ENCODE assay signal across 21 cellular contexts in the genomic region with DNA sequence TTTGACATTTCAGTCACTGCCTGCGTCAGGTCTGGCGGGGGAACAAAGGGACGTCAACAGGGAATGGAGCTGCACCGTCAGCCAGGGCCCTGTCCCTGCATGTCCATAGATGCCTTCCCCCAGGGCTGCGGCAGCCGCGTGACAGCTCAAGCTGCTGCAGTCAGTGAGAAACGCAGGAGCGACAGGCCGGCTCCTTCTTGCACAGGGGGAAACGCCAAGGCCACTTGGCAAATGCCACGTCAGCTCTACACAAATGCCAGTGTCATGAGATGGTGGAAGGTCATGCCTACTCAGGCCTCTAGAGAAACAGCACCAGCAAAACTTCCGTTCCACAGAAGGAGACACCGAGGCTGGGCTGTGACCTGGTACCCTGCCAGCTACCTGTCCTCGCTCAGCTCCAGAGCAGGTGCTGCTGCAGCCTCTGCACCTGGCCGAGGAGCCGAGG. TPM values are rescaled to one million over a fixed set of nuclear protein-coding genes. Genes with fewer than 3 reads are reported as not detected.
DNase-seq lines count a peak whose midpoint lies in the region; ATAC-seq, FAIRE-seq and TF ChIP-seq lines count a peak whose summit lies in the region.
"Had no signal": no experiment of that assay in that cellular context is flagged by ENCODE, and none has a peak within 500 bp of the region (broad histone marks: within the 10 kb centered on the region; RNA-seq: fewer than 3 reads in every experiment).

No MANE protein-coding gene starts in this region.

- H3K4me2 ChIP-seq in K562 (ENCODE audit: insufficient read depth, low read length) = no peak overlapping the region
- H3K4me2 ChIP-seq: BLaER1 had no signal

- no peak overlapping the region for H2AFZ ChIP-seq in K562 (ENCODE audit: low read depth, low read length)

- WGBS in K562 (ENCODE audit: insufficient coverage, low coverage, missing lambda C conversion rate) = 3% methylated on average over 17 of the region's 17 CpGs
- WGBS in lower leg skin, 2 donors = 51 to 66% methylated on average over 14 to 17 of the region's 17 CpGs

- FAIRE-seq in K562 (lab: Jason Lieb, UNC) = no peak
- FAIRE-seq: A204.1, GM12892 had no signal

- H3K4me3 ChIP-seq in right atrium auricular region (no peak overlapping the region), K562 (no peak overlapping the region), lower leg skin (ENCODE audit: low read depth, poor library complexity, severe bottlenecking) (no peak overlapping the region)
- H3K4me3 ChIP-seq: BLaER1, skin epidermis had no signal

- H3K36me3 ChIP-seq in right atrium auricular region = no peaks in the 10 kb centered on the region
- no peaks in the 10 kb centered on the region for H3K36me3 ChIP-seq in K562 (ENCODE audit: control insufficient read depth, insufficient read depth, low read length)
- H3K36me3 ChIP-seq: BLaER1 had no signal

- ATAC-seq in Right ventricle myocardium inferior = peak; percentile 17
- no peak for ATAC-seq in K562
- no peak for ATAC-seq in GM21367 (IDR thresholded peaks at IDR 0.05; ENCODE audit: unreplicated experiment)
- ATAC-seq: activated CD4-positive, CD25-positive, alpha-beta regulatory T cell treated with anti-CD3 and anti-CD28 coated beads, Interleukin-2, amount 50 U/mL, for 24 hours had no signal

- TF ChIP-seq EP300 in K562 (IDR thresholded peaks at IDR 0.05; ENCODE audit: low read length) = no peak

- no peak for TF ChIP-seq RAD21 in K562 (CRISPR knock-in tag; conservative IDR thresholded peaks at IDR 0.05 in 1 of 2, IDR thresholded peaks at IDR 0.05 in 1 of 2)

- in situ Hi-C loops in K562 (cut with MboI) = no loop called here

- POLR2A ChIA-PET in K562 (lab: Yijun Ruan, JAX) = interaction anchor here (0.5 to 1.0 kb wide), 4 partner anchors 38 to 1850 kb away, joined by 3 read pairs; a partner anchor contains a TSS

- no peaks in the 10 kb centered on the region; the same call in 1 of the 2 replicates for H4K20me1 ChIP-seq in K562 (replicated peaks; ENCODE audit: control insufficient read depth, insufficient read depth, low read length)

- no peaks in the 10 kb centered on the region for H3K9me1 ChIP-seq in K562 (ENCODE audit: control insufficient read depth, insufficient read depth, low read length)

- TF ChIP-seq POLR2A in K562 (conservative IDR thresholded peaks at IDR 0.05) (no peak), lower leg skin (IDR thresholded peaks at IDR 0.05) (no peak)

- no peak for DNase-seq in Right ventricle myocardium inferior (ENCODE audit: missing footprints)
- no peak for DNase-seq in right atrium auricular region (ENCODE audit: low spot score)
- no peak for DNase-seq in K562 (ENCODE audit: extremely low read depth in 1 of 4, low spot score in 3 of 4)
- DNase-seq in lower leg skin (ENCODE audit: low spot score in 2 of 2) = peak; percentile 41 to 84
- DNase-seq in T-helper 9 cell = no peak
- no peak for DNase-seq in glomerular visceral epithelial cell (ENCODE audit: extremely low spot score)
- DNase-seq in stimulated activated CD4-positive, alpha-beta T cell treated with anti-CD3 and anti-CD28 coated beads, Interleukin-2, amount 100 ng/mL, for 48 hours = no peak
- DNase-seq: activated gamma-delta T cell; amygdala; cerebellar nuclear complex; effector CD4-positive, alpha-beta T cell; natural killer cell; NCI-H1436; NCI-H446; stimulated activated CD8-positive, alpha-beta memory T cell treated with anti-CD3 and anti-CD28 coated beads, Interleukin-4, amount 100 ng/mL, for 48 hours had no signal

- no peak overlapping the region for H3K9ac ChIP-seq in K562 (ENCODE audit: insufficient read depth in 1 of 2, low read depth in 2 of 2, low read length in 2 of 2)
- H3K9ac ChIP-seq: BLaER1 had no signal

- CTCF ChIA-PET in K562 (lab: Yijun Ruan, JAX; ENCODE audit: low intra/inter-chr PET ratio) = no interaction called here

- H3K9me3 ChIP-seq in right atrium auricular region (no peaks in the 10 kb centered on the region), K562 (replicated peaks; ENCODE audit: control insufficient read depth, insufficient read depth, low read depth, low read length) (no peaks in the 10 kb centered on the region)
- H3K9me3 ChIP-seq: BLaER1 had no signal

- TF ChIP-seq CTCF in right atrium auricular region (IDR thresholded peaks at IDR 0.05) (no peak), K562 (IDR thresholded peaks at IDR 0.05 in 2 of 3, conservative IDR thresholded peaks at IDR 0.05 in 1 of 3; ENCODE audit: insufficient read depth in 2 of 3, low read depth in 1 of 3, low read length in 3 of 3) (no peak), lower leg skin (IDR thresholded peaks at IDR 0.05) (no peak)

- H3K4me1 ChIP-seq in right atrium auricular region (no peaks in the 10 kb centered on the region), K562 (replicated peaks in 1 of 2; ENCODE audit: control insufficient read depth in 2 of 2, insufficient read depth in 2 of 2, low read length in 2 of 2) (peaks cover 0 to 11% of the 10 kb centered on the region in 2 experiments; a peak in 1 of 5 replicates)

- BruUV-seq in K562 (replicated peaks; lab: Mats Ljungman, UMichigan) = no TSS peak

- H3K79me2 ChIP-seq in K562 (ENCODE audit: control insufficient read depth, insufficient read depth, low read length) = no peaks in the 10 kb centered on the region

- no peak overlapping the region for H3K27ac ChIP-seq in right atrium auricular region
- no peak overlapping the region for H3K27ac ChIP-seq in K562 (ENCODE audit: extremely low read depth, low read depth, low read length)
- H3K27ac ChIP-seq: BLaER1 had no signal

- no peaks in the 10 kb centered on the region for H3K27me3 ChIP-seq in right atrium auricular region
- H3K27me3 ChIP-seq in K562 (ENCODE audit: control insufficient read depth in 2 of 2, insufficient read depth in 2 of 2, low read length in 2 of 2) = peaks cover 40 to 92% of the 10 kb centered on the region in 2 experiments; a peak in 4 of 5 replicates

- intact Hi-C loops in Right ventricle myocardium inferior (cut with DNase I) (no loop called here), K562 (cut with micrococcal nuclease) (no loop called here), lower leg skin (cut with DNase I; ENCODE audit: low total_unique reads) (loop anchor here (10.0 kb wide), 1 partner anchor 340 kb away; no protein-coding TSS in a partner anchor)

TF ChIP-seq in K562, 482 proteins besides CTCF, POLR2A, EP300 and RAD21 (continues in another document):
- TF ChIP-seq COPS2 (conservative IDR thresholded peaks at IDR 0.05) = no peak
- no peak for TF ChIP-seq RCOR1 (IDR thresholded peaks at IDR 0.05; ENCODE audit: borderline replicate concordance in 1 of 2, low read depth in 2 of 2, low read length in 2 of 2)
- TF ChIP-seq SNRNP70 (optimal IDR thresholded peaks at IDR 0.05; ENCODE audit: low read depth, low read length) = no peak
- no peak for TF ChIP-seq BRD9 (IDR thresholded peaks at IDR 0.05; ENCODE audit: low read depth, partially characterized antibody)
- 0 out of 2 replicates have a peak, but pooled peaks have one; percentile 13 for TF ChIP-seq ZNF316 (IDR thresholded peaks at IDR 0.05)
- no peak for TF ChIP-seq SMARCC2 (IDR thresholded peaks at IDR 0.05; ENCODE audit: low read depth)
- TF ChIP-seq FOXK2 (conservative IDR thresholded peaks at IDR 0.05 in 1 of 2, IDR thresholded peaks at IDR 0.05 in 1 of 2; ENCODE audit: low read depth in 2 of 2) = no peak

RNA-seq across cellular contexts. Expression of a gene that starts 37.7 kb away (rescaled TPM):
- total RNA-seq in Right ventricle myocardium inferior = 34.1 TPM
- total RNA-seq in right atrium auricular region = 10 to 100 TPM; 34.3 to 37.2 TPM
- total RNA-seq in K562 (2011; cell fraction: chromatin; rRNA removed; ENCODE audit: low replicate concordance) = 15.7 and 26.6 TPM in 2 replicates
- total RNA-seq in K562 (2011; cell fraction: nucleolus; rRNA removed) = 12.9 and 16.7 TPM in 2 replicates
- 22.2 and 24.0 TPM in 2 replicates for total RNA-seq in K562 (2011; cell fraction: nucleoplasm; rRNA removed)
- 38.2 and 43.2 TPM in 2 replicates for total RNA-seq in K562 (2014; rRNA removed)
- 59.3 and 80.6 TPM in 2 replicates for total RNA-seq in K562 (2014; rRNA removed; fragmentation: Illumina TruSeq; extraction: Trizol)
- total RNA-seq in K562 (2015; rRNA removed; fragmentation: Illumina TruSeq; extraction: Trizol) = 51.2 and 54.6 TPM in 2 replicates
- total RNA-seq in K562 (2021) = 27.5 and 35.6 TPM in 2 replicates
- polyA plus RNA-seq in K562 (2011; rRNA removed) = 33.7 and 36.5 TPM in 2 replicates
- polyA plus RNA-seq in K562 (2011; cell fraction: cytosol; rRNA removed) = 3.4 and 12.2 TPM in 2 replicates
- polyA plus RNA-seq in K562 (2011; cell fraction: nucleus; rRNA removed) = 5.5 and 9.8 TPM in 2 replicates
- polyA plus RNA-seq in K562 (2012) = 51.2 and 71.0 TPM in 2 replicates
- polyA plus RNA-seq in K562 (2014; fragmentation: Illumina TruSeq; extraction: Trizol) = 66.5 and 80.2 TPM in 2 replicates
- polyA plus RNA-seq in K562 (2014; fragmentation: Nextera tagmentation; extraction: Ambion mirVana) = 10 to 100 TPM; 20.9 to 21.9 TPM
- polyA plus RNA-seq in K562 (2014; rRNA removed) = 52.5 and 69.0 TPM in 2 replicates
- polyA minus RNA-seq in K562 (2011; rRNA and poly(A)+ RNA removed) = 13.7 and 20.1 TPM in 2 replicates
- 5.4 and 7.2 TPM in 2 replicates for polyA minus RNA-seq in K562 (2011; cell fraction: cytosol; rRNA and poly(A)+ RNA removed)
- polyA minus RNA-seq in K562 (2011; cell fraction: nucleus; rRNA and poly(A)+ RNA removed) = 6.5 and 14.8 TPM in 2 replicates
- total RNA-seq in lower leg skin = 10 to 100 TPM; 53.4 to 65.7 (median 61.9) TPM

RNA-seq across cellular contexts. Expression of a gene that starts 52.7 kb away (rescaled TPM):
- total RNA-seq in Right ventricle myocardium inferior (41.4 TPM), right atrium auricular region (10 to 100 TPM; 23.5 to 27.7 TPM), K562 (2014; rRNA removed) (130 and 138 TPM in 2 replicates), K562 (2014; rRNA removed; fragmentation: Illumina TruSeq; extraction: Trizol) (180 and 197 TPM in 2 replicates), K562 (2015; rRNA removed; fragmentation: Illumina TruSeq; extraction: Trizol) (164 and 183 TPM in 2 replicates), K562 (2021) (146 and 159 TPM in 2 replicates), lower leg skin (100 to 1,000 TPM in 2 of 4 donors, 10 to 100 TPM in 2; 70.9 to 148 (median 110) TPM)
- 639 and 767 TPM in 2 replicates for total RNA-seq in K562 (2011; cell fraction: chromatin; rRNA removed; ENCODE audit: low replicate concordance)
- 540 and 629 TPM in 2 replicates for total RNA-seq in K562 (2011; cell fraction: nucleolus; rRNA removed)
- 507 and 548 TPM in 2 replicates for total RNA-seq in K562 (2011; cell fraction: nucleoplasm; rRNA removed)
- polyA plus RNA-seq in K562 (2011; rRNA removed) (195 and 220 TPM in 2 replicates), K562 (2014; fragmentation: Illumina TruSeq; extraction: Trizol) (96.2 and 113 TPM in 2 replicates), K562 (2014; fragmentation: Nextera tagmentation; extraction: Ambion mirVana) (10 to 100 TPM; 27.2 to 35.0 TPM), K562 (2014; rRNA removed) (237 and 283 TPM in 2 replicates)
- polyA plus RNA-seq in K562 (2011; cell fraction: cytosol; rRNA removed) = 55.7 and 97.9 TPM in 2 replicates
- 585 and 591 TPM in 2 replicates for polyA plus RNA-seq in K562 (2011; cell fraction: nucleus; rRNA removed)
- polyA plus RNA-seq in K562 (2012) = 148 and 265 TPM in 2 replicates
- polyA minus RNA-seq in K562 (2011; rRNA and poly(A)+ RNA removed) = 155 and 167 TPM in 2 replicates
- 71.5 and 87.6 TPM in 2 replicates for polyA minus RNA-seq in K562 (2011; cell fraction: cytosol; rRNA and poly(A)+ RNA removed)
- polyA minus RNA-seq in K562 (2011; cell fraction: nucleus; rRNA and poly(A)+ RNA removed) = 323 and 418 TPM in 2 replicates

Comparison
In these comparisons a context has a peak if more than half of its experiments do, and no peak if none do; other contexts are left out.
1. DNase-seq: peak in lower leg skin (2 of 2); none in Right ventricle myocardium inferior (single experiment), right atrium auricular region (single experiment), K562 (0 of 4), T-helper 9 cell (single experiment), glomerular visceral epithelial cell (single experiment) and stimulated activated CD4-positive, alpha-beta T cell treated with anti-CD3 and anti-CD28 coated beads, Interleukin-2, amount 100 ng/mL, for 48 hours (0 of 2).